Comparison of ENCODE assay signal across 21 cellular contexts in genomic region chr10:80871083-80871482, GRCh38.
A peak's percentile ranks its signal among the peaks of the same experiment; 100 is the strongest.
DNase-seq lines count a peak whose midpoint lies in the region; ATAC-seq and TF ChIP-seq lines count a peak whose summit lies in the region.
"Had no signal": no experiment of that assay in that cellular context is flagged by ENCODE, and none has a peak within 500 bp of the region (broad histone marks: within the 10 kb centered on the region; RNA-seq: fewer than 3 reads in every experiment).

No MANE protein-coding gene starts in this region.

- ATAC-seq in GM18858 (IDR thresholded peaks at IDR 0.05; ENCODE audit: unreplicated experiment) (peak; percentile 66), GM21515 (IDR thresholded peaks at IDR 0.05; ENCODE audit: unreplicated experiment) (peak; percentile 68), HG02981 (IDR thresholded peaks at IDR 0.05; ENCODE audit: unreplicated experiment) (peak; percentile 64), HG03558 (IDR thresholded peaks at IDR 0.05; ENCODE audit: extremely low read depth, unreplicated experiment) (peak; percentile 42), HG03045 (IDR thresholded peaks at IDR 0.05; ENCODE audit: unreplicated experiment) (no peak)

- DNase-seq in esophagus muscularis mucosa (ENCODE audit: extremely low spot score): no peak
- DNase-seq in NCI-H748 treated with DMSO at 0.1 percent for 48 hours (lab: John Stamatoyannopoulos, UW): no peak
- no peak for DNase-seq in NCI-H1694 treated with DMSO at 0.1 percent for 48 hours (lab: John Stamatoyannopoulos, UW)
- DNase-seq: activated CD4-positive, alpha-beta T cell treated with anti-CD3 and anti-CD28 coated beads for 48 hours; activated naive CD8-positive, alpha-beta T cell treated with anti-CD3 and anti-CD28 coated beads, Interleukin-2, amount 10 ng/mL, durations not matched to agents 7 days and 5 days; activated T-cell treated with anti-CD3 and anti-CD28 coated beads, Interleukin-2, amount 50 U/mL, for 24 hours; DMS53; effector CD4-positive, alpha-beta T cell; Kasumi-1; NCI-H187; NCI-H524 treated with DMSO at 0.1 percent for 48 hours; stimulated activated CD4-positive, alpha-beta T cell treated with anti-CD3 and anti-CD28 coated beads, Interleukin-1b, Interleukin-23, amount 100 ng/mL, for 48 hours; stimulated activated CD8-positive, alpha-beta memory T cell treated with anti-CD3 and anti-CD28 coated beads, Interleukin-4, amount 100 ng/mL, for 48 hours had no signal

- no peak for TF ChIP-seq EP300 in esophagus muscularis mucosa (IDR thresholded peaks at IDR 0.05)

- no peaks in the 10 kb centered on the region for H3K4me1 ChIP-seq in esophagus muscularis mucosa

- no peak for TF ChIP-seq POLR2A in esophagus muscularis mucosa (IDR thresholded peaks at IDR 0.05; ENCODE audit: low read depth)

- H3K36me3 ChIP-seq in esophagus muscularis mucosa: no peaks in the 10 kb centered on the region
- H3K36me3 ChIP-seq: cardiac muscle cell had no signal

- H3K27ac ChIP-seq in esophagus muscularis mucosa (replicated peaks in 1 of 4): no peak overlapping the region
- H3K27ac ChIP-seq: cardiac muscle cell, HL-60, RWPE1 had no signal

- no peaks in the 10 kb centered on the region for H3K27me3 ChIP-seq in esophagus muscularis mucosa
- H3K27me3 ChIP-seq: cardiac muscle cell had no signal

- TF ChIP-seq CTCF in esophagus muscularis mucosa (IDR thresholded peaks at IDR 0.05): no peak

- H3K4me3 ChIP-seq in esophagus muscularis mucosa: no peak overlapping the region
- H3K4me3 ChIP-seq: cardiac muscle cell had no signal

- intact Hi-C loops in esophagus muscularis mucosa (cut with DNase I): no loop called here

- peaks cover 0 to 7% (median 0%) of the 10 kb centered on the region in 4 donors for H3K9me3 ChIP-seq in esophagus muscularis mucosa
